1 cellular context compared by ENCODE assay signal in genomic region chr12:111598637-111599458, GRCh38.
A peak's percentile ranks its signal among the peaks of the same experiment; 100 is the strongest.
TF ChIP-seq lines count a peak whose summit lies in the region.

Gene ATXN2 (minus strand): TSS chr12:111599315. CDS start chr12:111599034, 281 bp downstream.

TF ChIP-seq in K562, 482 proteins besides CTCF, POLR2A, EP300 and RAD21 (continued from another document):
- TF ChIP-seq MBD1 (CRISPR knock-in tag; IDR thresholded peaks at IDR 0.05) (no peak), POLR2G (IDR thresholded peaks at IDR 0.05; ENCODE audit: low read depth, low read length) (peak; percentile 53)
